8 cellular contexts compared by ENCODE assay signal in genomic region chr5:68251386-68251785, GRCh38. TPM values are rescaled to one million over a fixed set of nuclear protein-coding genes. Genes with fewer than 3 reads are reported as not detected.
DNase-seq lines count a peak whose midpoint lies in the region; ATAC-seq and TF ChIP-seq lines count a peak whose summit lies in the region.

No MANE protein-coding gene starts in this region.

- 18 to 38% methylated on average over 4 of the region's 4 CpGs for WGBS in esophagus, 2 donors

- no TSS peak for BruUV-seq in Caco-2 (replicated peaks; lab: Mats Ljungman, UMichigan)

- DNase-seq in Caco-2 (no peak), NCI-H510A (lab: John Stamatoyannopoulos, UW) (no peak), cerebellum (ENCODE audit: low spot score) (no peak), DMS114 treated with DMSO at 0.1 percent for 48 hours (lab: John Stamatoyannopoulos, UW; ENCODE audit: unreplicated experiment) (no peak)
- DNase-seq in activated CD4-positive, alpha-beta T cell treated with anti-CD3 and anti-CD28 coated beads, Interleukin-2, amount 50 U/mL, for 4 hours: peak; percentile 76 to 79
- DNase-seq in stimulated activated CD4-positive, alpha-beta T cell treated with anti-CD3 and anti-CD28 coated beads, Interleukin-1b, Interleukin-23, amount 100 ng/mL, for 24 hours (ENCODE audit: low read depth in 4 of 4, low spot score in 1 of 4): peak; percentile 34 to 64 (median 45)

- peak overlapping the region; percentile 69 for H3K27ac Mint-ChIP-seq in Caco-2 (ENCODE audit: unreplicated experiment)

- no peaks in the 10 kb centered on the region for H3K9me3 ChIP-seq in Caco-2
- H3K9me3 ChIP-seq in esophagus (ENCODE audit: control insufficient read depth in 2 of 2, insufficient read depth in 1 of 2, low read depth in 1 of 2, low read length in 1 of 2): no peaks in the 10 kb centered on the region

- no peak overlapping the region for H3K4me3 Mint-ChIP-seq in Caco-2 (ENCODE audit: unreplicated experiment)

- H3K4me3 ChIP-seq in Caco-2 (ENCODE audit: low read depth, low read length) (no peak overlapping the region), esophagus (ENCODE audit: low read depth in 1 of 2, low read length in 2 of 2) (no peak overlapping the region)

- no peak for ATAC-seq in GM19452 (IDR thresholded peaks at IDR 0.05; ENCODE audit: unreplicated experiment)

- H3K27ac ChIP-seq in esophagus (ENCODE audit: low read depth in 2 of 2, low read length in 1 of 2): peak overlapping the region; percentile 71

- POLR2A ChIA-PET in Caco-2 (lab: Charles Lee): no interaction called here

- H3K27me3 ChIP-seq in Caco-2 (replicated peaks; ENCODE audit: control insufficient read depth, insufficient read depth, low read length) (no peaks in the 10 kb centered on the region), esophagus (ENCODE audit: control insufficient read depth in 1 of 2, insufficient read depth in 2 of 2, low read length in 2 of 2) (no peaks in the 10 kb centered on the region)

- no peak for TF ChIP-seq CTCF in Caco-2 (IDR thresholded peaks at IDR 0.05; ENCODE audit: insufficient read depth in 1 of 2, low read depth in 1 of 2, low read length in 1 of 2, severe bottlenecking in 1 of 2, unreplicated experiment in 1 of 2)

- CTCF ChIA-PET in Caco-2 (lab: Charles Lee): interaction anchor here (1.3 kb wide), 1 partner anchor 27 kb away, joined by 3 read pairs; no protein-coding TSS in a partner anchor

- H3K4me1 ChIP-seq in Caco-2: 0 out of 2 replicates have a peak, but pooled peaks cover 8% of the 10 kb centered on the region
- peaks cover 0 to 9% of the 10 kb centered on the region in 2 donors for H3K4me1 ChIP-seq in esophagus (ENCODE audit: control insufficient read depth in 2 of 2, insufficient read depth in 2 of 2, low read length in 1 of 2)

- H3K27me3 Mint-ChIP-seq in Caco-2 (ENCODE audit: insufficient read depth, unreplicated experiment): no peaks in the 10 kb centered on the region

- intact Hi-C loops in Caco-2 (cut with micrococcal nuclease; ENCODE audit: unreplicated experiment): no loop called here

- H3K36me3 ChIP-seq in Caco-2 (ENCODE audit: control insufficient read depth, insufficient read depth, low read length) (no peaks in the 10 kb centered on the region), esophagus (ENCODE audit: control insufficient read depth in 2 of 2, insufficient read depth in 2 of 2, low read length in 1 of 2) (no peaks in the 10 kb centered on the region)

- H3K4me1 Mint-ChIP-seq in Caco-2 (ENCODE audit: low read depth, unreplicated experiment): peaks cover 34% of the 10 kb centered on the region

- H3K9me3 Mint-ChIP-seq in Caco-2 (ENCODE audit: unreplicated experiment): no peaks in the 10 kb centered on the region

- peaks cover 19% of the 10 kb centered on the region for H3K36me3 Mint-ChIP-seq in Caco-2 (ENCODE audit: insufficient read depth, unreplicated experiment)

RNA-seq across cellular contexts. Expression of gene PIK3R1, which starts 35.8 kb away (rescaled TPM):
- total RNA-seq in Caco-2 (2022): 47.8 and 54.6 TPM in 2 replicates
- polyA plus RNA-seq in esophagus: 1 to 10 TPM; 5.0 to 8.2 TPM
- total RNA-seq in cerebellum: 88.2 TPM

Comparison
In these comparisons a context has a peak if more than half of its experiments do, and no peak if none do; other contexts are left out.
1. DNase-seq: peak in activated CD4-positive, alpha-beta T cell treated with anti-CD3 and anti-CD28 coated beads, Interleukin-2, amount 50 U/mL, for 4 hours (2 of 2) and stimulated activated CD4-positive, alpha-beta T cell treated with anti-CD3 and anti-CD28 coated beads, Interleukin-1b, Interleukin-23, amount 100 ng/mL, for 24 hours (4 of 4); none in Caco-2 (0 of 2), NCI-H510A (single experiment), cerebellum (single experiment) and DMS114 treated with DMSO at 0.1 percent for 48 hours (single experiment).